Comparison of ENCODE assay signal across 8 cellular contexts in the genomic region with DNA sequence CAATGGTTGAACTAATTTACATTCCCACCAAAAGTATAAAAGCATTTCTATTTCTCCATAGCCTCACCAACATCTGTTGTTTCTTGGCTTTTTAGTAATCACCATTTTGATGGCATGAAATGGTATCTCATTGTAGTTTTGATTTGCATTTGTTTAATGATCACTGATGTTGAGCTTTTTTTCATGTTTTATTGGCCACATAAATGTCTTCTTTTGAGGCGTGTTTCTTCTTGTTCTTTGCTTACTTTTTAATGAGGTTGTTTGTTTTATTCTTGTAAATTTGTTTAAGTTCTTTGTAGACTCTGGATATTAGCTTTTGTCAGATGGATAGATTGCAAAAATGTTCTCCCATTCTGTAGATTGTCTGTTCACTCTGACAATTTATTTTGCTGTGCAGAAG.
"Had no signal": no experiment of that assay in that cellular context is flagged by ENCODE, and none has a peak within 500 bp of the region (broad histone marks: within the 10 kb centered on the region; RNA-seq: fewer than 3 reads in every experiment).

No MANE protein-coding gene starts in this region.

- H2AFZ ChIP-seq: GM23338 had no signal

- DNase-seq: H9, HCEC 1CT, IMR-90, KBM-7 had no signal

- FAIRE-seq: H1, H54, HTR-8/SVneo had no signal

- H3K4me3 Mint-ChIP-seq: GM23338, H9 had no signal

- ATAC-seq: GM23338 had no signal

- H3K27ac Mint-ChIP-seq: GM23338, H9 had no signal

- H3K4me3 ChIP-seq: GM23338 had no signal

- H3K4me1 Mint-ChIP-seq: GM23338, H9 had no signal

- H3K4me2 ChIP-seq: GM23338 had no signal
